Comparison of ENCODE assay signal across 15 cellular contexts in genomic region chr3:184746131-184747120, GRCh38.
"Had no signal": no experiment of that assay in that cellular context is flagged by ENCODE, and none has a peak within 500 bp of the region (broad histone marks: within the 10 kb centered on the region; RNA-seq: fewer than 3 reads in every experiment).

No MANE protein-coding gene starts in this region.

- H3K4me3 Mint-ChIP-seq: activated CD4-positive, alpha-beta T cell treated with anti-CD3 and anti-CD28 coated beads, Interleukin-2, amount 10 ng/mL, durations not matched to agents 24 days and 14 days; activated naive CD8-positive, alpha-beta T cell treated with anti-CD3 and anti-CD28 coated beads, Interleukin-2, amount 10 ng/mL, durations not matched to agents 7 days and 5 days; naive thymus-derived CD8-positive, alpha-beta T cell had no signal

- ATAC-seq: left lobe of liver; naive thymus-derived CD8-positive, alpha-beta T cell; psoas muscle had no signal

- H3K9me3 ChIP-seq: psoas muscle, right lobe of liver, thyroid gland had no signal

- H3K27ac Mint-ChIP-seq: activated CD4-positive, alpha-beta T cell treated with anti-CD3 and anti-CD28 coated beads, Interleukin-2, amount 10 ng/mL, durations not matched to agents 24 days and 14 days; activated naive CD8-positive, alpha-beta T cell treated with anti-CD3 and anti-CD28 coated beads, Interleukin-2, amount 10 ng/mL, durations not matched to agents 7 days and 5 days; naive thymus-derived CD8-positive, alpha-beta T cell had no signal

- H3K9me3 Mint-ChIP-seq: activated CD4-positive, alpha-beta T cell treated with anti-CD3 and anti-CD28 coated beads, Interleukin-2, amount 10 ng/mL, durations not matched to agents 24 days and 14 days; activated naive CD8-positive, alpha-beta T cell treated with anti-CD3 and anti-CD28 coated beads, Interleukin-2, amount 10 ng/mL, durations not matched to agents 7 days and 5 days; naive thymus-derived CD8-positive, alpha-beta T cell had no signal

- H3K4me1 ChIP-seq: right lobe of liver, thyroid gland had no signal

- DNase-seq: activated CD4-positive, alpha-beta T cell treated with anti-CD3 and anti-CD28 coated beads, Interleukin-2, amount 10 ng/mL, durations not matched to agents 24 days and 14 days; activated CD4-positive, CD25-positive, alpha-beta regulatory T cell; activated CD8-positive, alpha-beta memory T cell treated with anti-CD3 and anti-CD28 coated beads for 24 hours; activated naive CD4-positive, alpha-beta T cell; activated naive CD8-positive, alpha-beta T cell treated with anti-CD3 and anti-CD28 coated beads, Interleukin-2, amount 10 ng/mL, durations not matched to agents 7 days and 5 days; anterior cingulate cortex; erythroblast; mammary epithelial cell; naive thymus-derived CD8-positive, alpha-beta T cell; psoas muscle; right lobe of liver; stimulated activated CD4-positive, alpha-beta T cell treated with anti-CD3 and anti-CD28 coated beads, Interleukin-1b, Interleukin-23, amount 100 ng/mL, for 48 hours; thyroid gland had no signal

- H3K4me3 ChIP-seq: psoas muscle, right lobe of liver, thyroid gland had no signal

- FAIRE-seq: islet of Langerhans had no signal

- H3K36me3 ChIP-seq: right lobe of liver, thyroid gland had no signal

- H3K36me3 Mint-ChIP-seq: activated naive CD8-positive, alpha-beta T cell treated with anti-CD3 and anti-CD28 coated beads, Interleukin-2, amount 10 ng/mL, durations not matched to agents 7 days and 5 days; naive thymus-derived CD8-positive, alpha-beta T cell had no signal

- H3K27ac ChIP-seq: psoas muscle, right lobe of liver, thyroid gland had no signal

- H3K27me3 ChIP-seq: right lobe of liver, thyroid gland had no signal
